ENCODE assay signal across 1 cellular context in the genomic region with DNA sequence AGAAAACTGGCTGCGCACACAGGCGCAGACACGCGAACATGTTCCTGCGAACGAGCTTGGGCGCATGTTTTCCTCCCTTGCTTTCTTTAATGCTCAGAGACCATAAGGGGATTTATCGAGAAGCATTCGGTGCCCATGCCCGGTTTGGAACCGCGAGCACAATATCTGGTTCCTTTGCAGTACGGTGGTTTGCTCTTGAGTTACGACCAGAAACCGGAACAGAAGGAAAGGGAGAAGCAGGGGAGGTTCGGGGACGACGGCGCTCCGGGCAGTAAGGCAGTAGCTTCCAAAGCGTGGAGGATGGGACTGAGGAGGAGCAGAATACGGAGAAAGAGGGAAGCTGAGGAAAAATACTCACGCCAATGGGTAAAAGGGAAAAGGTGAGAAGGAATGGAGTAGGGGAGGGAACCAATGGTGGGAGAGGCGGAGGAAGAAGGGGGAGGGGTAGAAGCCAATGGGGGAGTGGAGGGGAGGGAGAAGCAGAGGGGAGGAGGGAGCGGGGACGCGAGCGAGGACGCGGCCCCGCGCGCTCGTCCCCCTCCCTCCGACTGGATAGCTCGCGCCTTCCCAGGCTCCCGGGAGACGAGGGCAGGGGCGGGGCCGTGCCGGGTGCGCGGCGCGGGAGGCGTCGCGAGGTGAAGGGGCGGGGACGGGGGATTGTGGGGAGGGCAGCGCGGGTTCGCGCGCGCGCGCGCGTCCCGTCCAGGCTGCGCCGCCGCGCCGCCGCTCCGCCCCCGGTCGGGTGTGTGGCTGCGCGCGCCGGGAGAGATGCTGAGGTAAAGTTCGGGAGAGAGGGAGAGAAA.
TF ChIP-seq lines count a peak whose summit lies in the region.

No MANE protein-coding gene starts in this region.

TF ChIP-seq in HepG2, 621 proteins besides CTCF, POLR2A, EP300 and RAD21 (continued from another document and continues in another):
- TF ChIP-seq MTF1 (CRISPR knock-in tag; IDR thresholded peaks at IDR 0.05): no peak
- no peak for TF ChIP-seq TRIM24 (CRISPR knock-in tag; IDR thresholded peaks at IDR 0.05)
- TF ChIP-seq ZNF264 (CRISPR knock-in tag; IDR thresholded peaks at IDR 0.05): 0 out of 2 replicates have a peak, but pooled peaks have one; percentile 47
- no peak; the same call in 1 of the 2 replicates for TF ChIP-seq HNF4A (CRISPR knock-in tag; IDR thresholded peaks at IDR 0.05)
- TF ChIP-seq FOXP1 (IDR thresholded peaks at IDR 0.05): no peak
- 0 out of 2 replicates have a peak, but pooled peaks have one; percentile 4 for TF ChIP-seq FOXP1 (CRISPR knock-in tag; IDR thresholded peaks at IDR 0.05)
- no peak for TF ChIP-seq MED8 (CRISPR knock-in tag; IDR thresholded peaks at IDR 0.05; ENCODE audit: insufficient replicate concordance)
- TF ChIP-seq, protein P1, sequence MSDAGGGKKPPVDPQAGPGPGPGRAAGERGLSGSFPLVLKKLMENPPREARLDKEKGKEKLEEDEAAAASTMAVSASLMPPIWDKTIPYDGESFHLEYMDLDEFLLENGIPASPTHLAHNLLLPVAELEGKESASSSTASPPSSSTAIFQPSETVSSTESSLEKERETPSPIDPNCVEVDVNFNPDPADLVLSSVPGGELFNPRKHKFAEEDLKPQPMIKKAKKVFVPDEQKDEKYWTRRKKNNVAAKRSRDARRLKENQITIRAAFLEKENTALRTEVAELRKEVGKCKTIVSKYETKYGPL (CRISPR knock-in tag; IDR thresholded peaks at IDR 0.05): no peak
- no peak for TF ChIP-seq CEBPG (CRISPR knock-in tag; IDR thresholded peaks at IDR 0.05)
- 0 out of 2 replicates have a peak, but pooled peaks have one; percentile 34 for TF ChIP-seq KLF11 (CRISPR knock-in tag; IDR thresholded peaks at IDR 0.05)
- TF ChIP-seq SIN3B (IDR thresholded peaks at IDR 0.05; ENCODE audit: low read length): no peak
- TF ChIP-seq, protein P2, sequence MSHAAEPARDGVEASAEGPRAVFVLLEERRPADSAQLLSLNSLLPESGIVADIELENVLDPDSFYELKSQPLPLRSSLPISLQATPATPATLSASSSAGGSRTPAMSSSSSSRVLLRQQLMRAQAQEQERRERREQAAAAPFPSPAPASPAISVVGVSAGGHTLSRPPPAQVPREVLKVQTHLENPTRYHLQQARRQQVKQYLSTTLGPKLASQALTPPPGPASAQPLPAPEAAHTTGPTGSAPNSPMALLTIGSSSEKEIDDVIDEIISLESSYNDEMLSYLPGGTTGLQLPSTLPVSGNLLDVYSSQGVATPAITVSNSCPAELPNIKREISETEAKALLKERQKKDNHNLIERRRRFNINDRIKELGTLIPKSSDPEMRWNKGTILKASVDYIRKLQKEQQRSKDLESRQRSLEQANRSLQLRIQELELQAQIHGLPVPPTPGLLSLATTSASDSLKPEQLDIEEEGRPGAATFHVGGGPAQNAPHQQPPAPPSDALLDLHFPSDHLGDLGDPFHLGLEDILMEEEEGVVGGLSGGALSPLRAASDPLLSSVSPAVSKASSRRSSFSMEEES (CRISPR knock-in tag; IDR thresholded peaks at IDR 0.05): no peak
- TF ChIP-seq ZNF678 (CRISPR knock-in tag; IDR thresholded peaks at IDR 0.05): peak; percentile 92; the same call in 1 of the 2 replicates
- TF ChIP-seq SRSF1 (optimal IDR thresholded peaks at IDR 0.05; ENCODE audit: low read depth, low read length): peak; percentile 97
- TF ChIP-seq SRSF4 (IDR thresholded peaks at IDR 0.05; ENCODE audit: low read depth, low read length, poor library complexity, severe bottlenecking): no peak
- TF ChIP-seq, protein P3, sequence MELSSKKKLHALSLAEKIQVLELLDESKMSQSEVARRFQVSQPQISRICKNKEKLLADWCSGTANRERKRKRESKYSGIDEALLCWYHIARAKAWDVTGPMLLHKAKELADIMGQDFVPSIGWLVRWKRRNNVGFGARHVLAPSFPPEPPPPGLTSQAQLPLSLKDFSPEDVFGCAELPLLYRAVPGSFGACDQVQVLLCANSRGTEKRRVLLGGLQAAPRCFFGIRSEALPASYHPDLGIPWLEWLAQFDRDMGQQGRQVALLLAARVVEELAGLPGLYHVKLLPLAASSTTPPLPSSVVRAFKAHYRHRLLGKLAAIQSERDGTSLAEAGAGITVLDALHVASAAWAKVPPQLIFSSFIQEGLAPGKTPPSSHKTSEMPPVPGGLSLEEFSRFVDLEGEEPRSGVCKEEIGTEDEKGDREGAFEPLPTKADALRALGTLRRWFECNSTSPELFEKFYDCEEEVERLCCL (CRISPR knock-in tag; IDR thresholded peaks at IDR 0.05; ENCODE audit: borderline replicate concordance): peak; percentile 99
- no peak for TF ChIP-seq HDAC6 (IDR thresholded peaks at IDR 0.05; ENCODE audit: low read depth, low read length)
- no peak; the same call in 1 of the 2 replicates for TF ChIP-seq ZNF251 (CRISPR knock-in tag; IDR thresholded peaks at IDR 0.05)
- no peak for TF ChIP-seq AGO2 (optimal IDR thresholded peaks at IDR 0.05; ENCODE audit: low read depth, low read length)
- peak; percentile 89; the same call in 1 of the 2 replicates for TF ChIP-seq ZBTB42 (CRISPR knock-in tag; IDR thresholded peaks at IDR 0.05)
- TF ChIP-seq, protein P4, sequence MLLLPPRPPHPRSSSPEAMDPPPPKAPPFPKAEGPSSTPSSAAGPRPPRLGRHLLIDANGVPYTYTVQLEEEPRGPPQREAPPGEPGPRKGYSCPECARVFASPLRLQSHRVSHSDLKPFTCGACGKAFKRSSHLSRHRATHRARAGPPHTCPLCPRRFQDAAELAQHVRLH (CRISPR knock-in tag; IDR thresholded peaks at IDR 0.05; ENCODE audit: borderline replicate concordance, low read depth): no peak
- 0 out of 2 replicates have a peak, but pooled peaks have one; percentile 21 for TF ChIP-seq SMYD3 (CRISPR knock-in tag; IDR thresholded peaks at IDR 0.05)
- peak; percentile 82; the same call in 1 of the 2 replicates for TF ChIP-seq ARNTL (CRISPR knock-in tag; IDR thresholded peaks at IDR 0.05)
- TF ChIP-seq ZFP36 (IDR thresholded peaks at IDR 0.05; ENCODE audit: borderline replicate concordance, low read depth, low read length, partially characterized antibody): no peak
- TF ChIP-seq, protein P5, sequence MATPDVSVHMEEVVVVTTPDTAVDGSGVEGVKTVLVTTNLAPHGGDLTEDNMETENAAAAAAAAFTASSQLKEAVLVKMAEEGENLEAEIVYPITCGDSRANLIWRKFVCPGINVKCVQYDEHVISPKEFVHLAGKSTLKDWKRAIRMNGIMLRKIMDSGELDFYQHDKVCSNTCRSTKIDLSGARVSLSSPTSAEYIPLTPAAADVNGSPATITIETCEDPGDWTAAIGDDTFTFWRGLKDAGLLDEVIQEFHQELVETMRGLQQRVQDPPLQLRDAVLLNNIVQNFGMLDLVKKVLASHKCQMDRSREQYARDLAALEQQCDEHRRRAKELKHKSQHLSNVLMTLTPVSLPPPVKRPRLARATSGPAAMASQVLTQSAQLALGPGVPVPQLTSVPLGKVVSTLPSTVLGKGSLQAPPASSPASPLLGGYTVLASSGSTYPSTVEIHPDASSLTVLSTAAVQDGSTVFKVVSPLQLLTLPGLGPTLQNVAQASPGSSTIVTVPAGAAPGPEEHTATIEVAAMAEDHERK (CRISPR knock-in tag; IDR thresholded peaks at IDR 0.05; ENCODE audit: low read depth): peak; percentile 44; the same call in 1 of the 2 replicates
- TF ChIP-seq ZMYM2 (CRISPR knock-in tag; IDR thresholded peaks at IDR 0.05): peak; percentile 79
- no peak for TF ChIP-seq ZNF260 (CRISPR knock-in tag; IDR thresholded peaks at IDR 0.05; ENCODE audit: borderline replicate concordance, low read depth)
- TF ChIP-seq, protein P6, sequence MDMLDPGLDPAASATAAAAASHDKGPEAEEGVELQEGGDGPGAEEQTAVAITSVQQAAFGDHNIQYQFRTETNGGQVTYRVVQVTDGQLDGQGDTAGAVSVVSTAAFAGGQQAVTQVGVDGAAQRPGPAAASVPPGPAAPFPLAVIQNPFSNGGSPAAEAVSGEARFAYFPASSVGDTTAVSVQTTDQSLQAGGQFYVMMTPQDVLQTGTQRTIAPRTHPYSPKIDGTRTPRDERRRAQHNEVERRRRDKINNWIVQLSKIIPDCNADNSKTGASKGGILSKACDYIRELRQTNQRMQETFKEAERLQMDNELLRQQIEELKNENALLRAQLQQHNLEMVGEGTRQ (IDR thresholded peaks at IDR 0.05; ENCODE audit: low read depth, low read length): no peak
- TF ChIP-seq, protein P6 (CRISPR knock-in tag; IDR thresholded peaks at IDR 0.05; ENCODE audit: borderline replicate concordance): peak; percentile 21; the same call in 1 of the 2 replicates
- TF ChIP-seq YY1 (IDR thresholded peaks at IDR 0.05; ENCODE audit: insufficient read depth, insufficient replicate concordance, low read depth, low read length): no peak
- TF ChIP-seq ZNF670 (CRISPR knock-in tag; IDR thresholded peaks at IDR 0.05; ENCODE audit: borderline replicate concordance): peak; percentile 43; the same call in 1 of the 2 replicates
- TF ChIP-seq, protein P7, sequence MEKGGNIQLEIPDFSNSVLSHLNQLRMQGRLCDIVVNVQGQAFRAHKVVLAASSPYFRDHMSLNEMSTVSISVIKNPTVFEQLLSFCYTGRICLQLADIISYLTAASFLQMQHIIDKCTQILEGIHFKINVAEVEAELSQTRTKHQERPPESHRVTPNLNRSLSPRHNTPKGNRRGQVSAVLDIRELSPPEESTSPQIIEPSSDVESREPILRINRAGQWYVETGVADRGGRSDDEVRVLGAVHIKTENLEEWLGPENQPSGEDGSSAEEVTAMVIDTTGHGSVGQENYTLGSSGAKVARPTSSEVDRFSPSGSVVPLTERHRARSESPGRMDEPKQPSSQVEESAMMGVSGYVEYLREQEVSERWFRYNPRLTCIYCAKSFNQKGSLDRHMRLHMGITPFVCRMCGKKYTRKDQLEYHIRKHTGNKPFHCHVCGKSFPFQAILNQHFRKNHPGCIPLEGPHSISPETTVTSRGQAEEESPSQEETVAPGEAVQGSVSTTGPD (CRISPR knock-in tag; IDR thresholded peaks at IDR 0.05): 0 out of 2 replicates have a peak, but pooled peaks have one; percentile 34
- TF ChIP-seq, protein P8, sequence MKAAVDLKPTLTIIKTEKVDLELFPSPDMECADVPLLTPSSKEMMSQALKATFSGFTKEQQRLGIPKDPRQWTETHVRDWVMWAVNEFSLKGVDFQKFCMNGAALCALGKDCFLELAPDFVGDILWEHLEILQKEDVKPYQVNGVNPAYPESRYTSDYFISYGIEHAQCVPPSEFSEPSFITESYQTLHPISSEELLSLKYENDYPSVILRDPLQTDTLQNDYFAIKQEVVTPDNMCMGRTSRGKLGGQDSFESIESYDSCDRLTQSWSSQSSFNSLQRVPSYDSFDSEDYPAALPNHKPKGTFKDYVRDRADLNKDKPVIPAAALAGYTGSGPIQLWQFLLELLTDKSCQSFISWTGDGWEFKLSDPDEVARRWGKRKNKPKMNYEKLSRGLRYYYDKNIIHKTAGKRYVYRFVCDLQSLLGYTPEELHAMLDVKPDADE (CRISPR knock-in tag; IDR thresholded peaks at IDR 0.05): 0 out of 2 replicates have a peak, but pooled peaks have one; percentile 96
- no peak for TF ChIP-seq NFATC3 (CRISPR knock-in tag; IDR thresholded peaks at IDR 0.05)
- no peak for TF ChIP-seq ZNF180 (CRISPR knock-in tag; IDR thresholded peaks at IDR 0.05; ENCODE audit: borderline replicate concordance, low read depth)
- peak; percentile 94 for TF ChIP-seq ZNF230 (CRISPR knock-in tag; IDR thresholded peaks at IDR 0.05)
- no peak; the same call in 1 of the 2 replicates for TF ChIP-seq ZNF713 (CRISPR knock-in tag; IDR thresholded peaks at IDR 0.05)
- no peak for TF ChIP-seq HMGA1 (CRISPR knock-in tag; conservative IDR thresholded peaks at IDR 0.05)
- no peak; the same call in 1 of the 2 replicates for TF ChIP-seq KDM3A (CRISPR knock-in tag; IDR thresholded peaks at IDR 0.05; ENCODE audit: low read depth)
- TF ChIP-seq, protein P9, sequence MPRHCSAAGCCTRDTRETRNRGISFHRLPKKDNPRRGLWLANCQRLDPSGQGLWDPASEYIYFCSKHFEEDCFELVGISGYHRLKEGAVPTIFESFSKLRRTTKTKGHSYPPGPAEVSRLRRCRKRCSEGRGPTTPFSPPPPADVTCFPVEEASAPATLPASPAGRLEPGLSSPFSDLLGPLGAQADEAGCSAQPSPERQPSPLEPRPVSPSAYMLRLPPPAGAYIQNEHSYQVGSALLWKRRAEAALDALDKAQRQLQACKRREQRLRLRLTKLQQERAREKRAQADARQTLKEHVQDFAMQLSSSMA (CRISPR knock-in tag; IDR thresholded peaks at IDR 0.05): peak; percentile 89; the same call in 1 of the 2 replicates
- no peak for TF ChIP-seq NPAS2 (CRISPR knock-in tag; IDR thresholded peaks at IDR 0.05; ENCODE audit: borderline replicate concordance)
- TF ChIP-seq MAFG (CRISPR knock-in tag; IDR thresholded peaks at IDR 0.05): no peak
- no peak for TF ChIP-seq JDP2 (CRISPR knock-in tag; IDR thresholded peaks at IDR 0.05; ENCODE audit: borderline replicate concordance)
- peak; percentile 89 for TF ChIP-seq ZNF446 (CRISPR knock-in tag; IDR thresholded peaks at IDR 0.05)
- TF ChIP-seq RARG (CRISPR knock-in tag; IDR thresholded peaks at IDR 0.05; ENCODE audit: low read depth): peak; percentile 84; the same call in 1 of the 2 replicates
- peak; percentile 87 for TF ChIP-seq ZNF558 (CRISPR knock-in tag; IDR thresholded peaks at IDR 0.05; ENCODE audit: borderline replicate concordance)
- peak; percentile 18; the same call in 1 of the 2 replicates for TF ChIP-seq RBFOX2 (IDR thresholded peaks at IDR 0.05; ENCODE audit: low read depth, low read length)
- no peak for TF ChIP-seq ZNF552 (CRISPR knock-in tag; IDR thresholded peaks at IDR 0.05; ENCODE audit: borderline replicate concordance)
- no peak; the same call in none of the 2 replicates for TF ChIP-seq NFYB (CRISPR knock-in tag; IDR thresholded peaks at IDR 0.05)
- peak; percentile 92 for TF ChIP-seq KAT7 (CRISPR knock-in tag; IDR thresholded peaks at IDR 0.05; ENCODE audit: borderline replicate concordance)
- TF ChIP-seq ARNT2 (CRISPR knock-in tag; IDR thresholded peaks at IDR 0.05; ENCODE audit: low read depth): peak; percentile 8; the same call in 1 of the 2 replicates
- peak; percentile 75; the same call in 1 of the 3 replicates for TF ChIP-seq MXI1 (IDR thresholded peaks at IDR 0.05; ENCODE audit: borderline replicate concordance, low read depth, low read length)
- TF ChIP-seq ZNF430 (CRISPR knock-in tag; IDR thresholded peaks at IDR 0.05): no peak
- TF ChIP-seq, protein P10, sequence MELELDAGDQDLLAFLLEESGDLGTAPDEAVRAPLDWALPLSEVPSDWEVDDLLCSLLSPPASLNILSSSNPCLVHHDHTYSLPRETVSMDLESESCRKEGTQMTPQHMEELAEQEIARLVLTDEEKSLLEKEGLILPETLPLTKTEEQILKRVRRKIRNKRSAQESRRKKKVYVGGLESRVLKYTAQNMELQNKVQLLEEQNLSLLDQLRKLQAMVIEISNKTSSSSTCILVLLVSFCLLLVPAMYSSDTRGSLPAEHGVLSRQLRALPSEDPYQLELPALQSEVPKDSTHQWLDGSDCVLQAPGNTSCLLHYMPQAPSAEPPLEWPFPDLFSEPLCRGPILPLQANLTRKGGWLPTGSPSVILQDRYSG (CRISPR knock-in tag; IDR thresholded peaks at IDR 0.05): no peak
- no peak for TF ChIP-seq KLF6 (CRISPR knock-in tag; IDR thresholded peaks at IDR 0.05)
- 0 out of 2 replicates have a peak, but pooled peaks have one; percentile 22 for TF ChIP-seq NKX3-1 (CRISPR knock-in tag; IDR thresholded peaks at IDR 0.05)
- TF ChIP-seq ZNF550 (CRISPR knock-in tag; IDR thresholded peaks at IDR 0.05; ENCODE audit: borderline replicate concordance): no peak
- TF ChIP-seq ZNF431 (CRISPR knock-in tag; IDR thresholded peaks at IDR 0.05; ENCODE audit: borderline replicate concordance, low read depth): peak; percentile 42; the same call in 1 of the 2 replicates
